ENCODE assay signal across 1 cellular context in the genomic region with DNA sequence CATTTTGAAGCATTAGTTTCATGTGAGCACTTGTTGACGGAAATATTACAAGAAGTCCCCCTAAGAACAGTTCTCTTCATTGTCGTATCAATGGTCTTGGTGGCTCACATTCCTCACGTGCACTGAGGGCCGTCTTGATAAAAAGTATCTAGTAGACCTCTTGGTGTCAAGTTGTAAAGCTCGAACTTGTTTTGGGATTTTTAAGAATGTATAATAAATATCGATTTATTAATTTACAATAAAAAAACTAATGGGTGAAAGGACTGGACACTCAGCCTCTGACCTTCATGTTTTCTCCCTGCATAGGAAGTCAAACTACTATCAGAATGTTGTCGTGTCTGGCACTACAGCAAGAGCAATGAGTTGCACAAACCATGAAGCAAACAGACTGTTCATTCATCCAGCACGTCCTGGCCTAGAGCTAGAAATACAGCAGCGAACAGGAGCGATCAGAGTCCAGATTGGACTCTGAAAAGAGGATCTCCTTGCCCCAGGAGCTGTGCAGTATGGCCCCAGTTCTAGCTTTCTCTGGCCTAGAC.
TF ChIP-seq lines count a peak whose summit lies in the region.

No MANE protein-coding gene starts in this region.

TF ChIP-seq in HepG2, 621 proteins besides CTCF, POLR2A, EP300 and RAD21 (continued from another document and continues in another):
- TF ChIP-seq, protein P1, sequence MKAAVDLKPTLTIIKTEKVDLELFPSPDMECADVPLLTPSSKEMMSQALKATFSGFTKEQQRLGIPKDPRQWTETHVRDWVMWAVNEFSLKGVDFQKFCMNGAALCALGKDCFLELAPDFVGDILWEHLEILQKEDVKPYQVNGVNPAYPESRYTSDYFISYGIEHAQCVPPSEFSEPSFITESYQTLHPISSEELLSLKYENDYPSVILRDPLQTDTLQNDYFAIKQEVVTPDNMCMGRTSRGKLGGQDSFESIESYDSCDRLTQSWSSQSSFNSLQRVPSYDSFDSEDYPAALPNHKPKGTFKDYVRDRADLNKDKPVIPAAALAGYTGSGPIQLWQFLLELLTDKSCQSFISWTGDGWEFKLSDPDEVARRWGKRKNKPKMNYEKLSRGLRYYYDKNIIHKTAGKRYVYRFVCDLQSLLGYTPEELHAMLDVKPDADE (CRISPR knock-in tag; IDR thresholded peaks at IDR 0.05) = no peak
- TF ChIP-seq, protein P2, sequence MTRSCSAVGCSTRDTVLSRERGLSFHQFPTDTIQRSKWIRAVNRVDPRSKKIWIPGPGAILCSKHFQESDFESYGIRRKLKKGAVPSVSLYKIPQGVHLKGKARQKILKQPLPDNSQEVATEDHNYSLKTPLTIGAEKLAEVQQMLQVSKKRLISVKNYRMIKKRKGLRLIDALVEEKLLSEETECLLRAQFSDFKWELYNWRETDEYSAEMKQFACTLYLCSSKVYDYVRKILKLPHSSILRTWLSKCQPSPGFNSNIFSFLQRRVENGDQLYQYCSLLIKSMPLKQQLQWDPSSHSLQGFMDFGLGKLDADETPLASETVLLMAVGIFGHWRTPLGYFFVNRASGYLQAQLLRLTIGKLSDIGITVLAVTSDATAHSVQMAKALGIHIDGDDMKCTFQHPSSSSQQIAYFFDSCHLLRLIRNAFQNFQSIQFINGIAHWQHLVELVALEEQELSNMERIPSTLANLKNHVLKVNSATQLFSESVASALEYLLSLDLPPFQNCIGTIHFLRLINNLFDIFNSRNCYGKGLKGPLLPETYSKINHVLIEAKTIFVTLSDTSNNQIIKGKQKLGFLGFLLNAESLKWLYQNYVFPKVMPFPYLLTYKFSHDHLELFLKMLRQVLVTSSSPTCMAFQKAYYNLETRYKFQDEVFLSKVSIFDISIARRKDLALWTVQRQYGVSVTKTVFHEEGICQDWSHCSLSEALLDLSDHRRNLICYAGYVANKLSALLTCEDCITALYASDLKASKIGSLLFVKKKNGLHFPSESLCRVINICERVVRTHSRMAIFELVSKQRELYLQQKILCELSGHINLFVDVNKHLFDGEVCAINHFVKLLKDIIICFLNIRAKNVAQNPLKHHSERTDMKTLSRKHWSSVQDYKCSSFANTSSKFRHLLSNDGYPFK (CRISPR knock-in tag; IDR thresholded peaks at IDR 0.05; ENCODE audit: borderline replicate concordance) = no peak
- peak; percentile 71 for TF ChIP-seq FOXA3 (CRISPR knock-in tag; IDR thresholded peaks at IDR 0.05)
- no peak for TF ChIP-seq ZNF460 (CRISPR knock-in tag; IDR thresholded peaks at IDR 0.05; ENCODE audit: borderline replicate concordance)
- no peak for TF ChIP-seq SUZ12 (IDR thresholded peaks at IDR 0.05; ENCODE audit: low read depth, low read length)
- peak; percentile 90 for TF ChIP-seq HNF4A (CRISPR knock-in tag; IDR thresholded peaks at IDR 0.05)
- TF ChIP-seq ZNF879 (CRISPR knock-in tag; IDR thresholded peaks at IDR 0.05) = no peak
- peak; percentile 82; the same call in 1 of the 2 replicates for TF ChIP-seq MIXL1 (CRISPR knock-in tag; IDR thresholded peaks at IDR 0.05)
- TF ChIP-seq TCF12 (IDR thresholded peaks at IDR 0.05) = no peak
- no peak for TF ChIP-seq TCF12 (CRISPR knock-in tag; IDR thresholded peaks at IDR 0.05)
- peak; percentile 71 for TF ChIP-seq NCOA2 (CRISPR knock-in tag; IDR thresholded peaks at IDR 0.05)
- TF ChIP-seq ZNF598 (CRISPR knock-in tag; IDR thresholded peaks at IDR 0.05; ENCODE audit: borderline replicate concordance) = no peak
- TF ChIP-seq ARNTL (CRISPR knock-in tag; IDR thresholded peaks at IDR 0.05) = no peak
- no peak for TF ChIP-seq MYC (CRISPR knock-in tag; IDR thresholded peaks at IDR 0.05; ENCODE audit: borderline replicate concordance)
- TF ChIP-seq, protein P3, sequence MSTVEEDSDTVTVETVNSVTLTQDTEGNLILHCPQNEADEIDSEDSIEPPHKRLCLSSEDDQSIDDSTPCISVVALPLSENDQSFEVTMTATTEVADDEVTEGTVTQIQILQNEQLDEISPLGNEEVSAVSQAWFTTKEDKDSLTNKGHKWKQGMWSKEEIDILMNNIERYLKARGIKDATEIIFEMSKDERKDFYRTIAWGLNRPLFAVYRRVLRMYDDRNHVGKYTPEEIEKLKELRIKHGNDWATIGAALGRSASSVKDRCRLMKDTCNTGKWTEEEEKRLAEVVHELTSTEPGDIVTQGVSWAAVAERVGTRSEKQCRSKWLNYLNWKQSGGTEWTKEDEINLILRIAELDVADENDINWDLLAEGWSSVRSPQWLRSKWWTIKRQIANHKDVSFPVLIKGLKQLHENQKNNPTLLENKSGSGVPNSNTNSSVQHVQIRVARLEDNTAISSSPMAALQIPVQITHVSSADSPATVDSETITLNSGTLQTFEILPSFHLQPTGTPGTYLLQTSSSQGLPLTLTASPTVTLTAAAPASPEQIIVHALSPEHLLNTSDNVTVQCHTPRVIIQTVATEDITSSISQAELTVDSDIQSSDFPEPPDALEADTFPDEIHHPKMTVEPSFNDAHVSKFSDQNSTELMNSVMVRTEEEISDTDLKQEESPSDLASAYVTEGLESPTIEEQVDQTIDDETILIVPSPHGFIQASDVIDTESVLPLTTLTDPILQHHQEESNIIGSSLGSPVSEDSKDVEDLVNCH (CRISPR knock-in tag; IDR thresholded peaks at IDR 0.05) = no peak
- peak; percentile 79; the same call in 1 of the 2 replicates for TF ChIP-seq HNF4G (IDR thresholded peaks at IDR 0.05; ENCODE audit: borderline replicate concordance, low read depth, low read length)
- no peak; the same call in 1 of the 2 replicates for TF ChIP-seq HNF4G (CRISPR knock-in tag; IDR thresholded peaks at IDR 0.05; ENCODE audit: borderline replicate concordance, low read depth)
- no peak for TF ChIP-seq PRPF4 (IDR thresholded peaks at IDR 0.05; ENCODE audit: low read depth, low read length, poor library complexity, severe bottlenecking)
- no peak for TF ChIP-seq NCOA5 (CRISPR knock-in tag; IDR thresholded peaks at IDR 0.05)
- TF ChIP-seq ZNF143 (CRISPR knock-in tag; IDR thresholded peaks at IDR 0.05) = no peak
- no peak for TF ChIP-seq KLF15 (CRISPR knock-in tag; IDR thresholded peaks at IDR 0.05; ENCODE audit: borderline replicate concordance)
- no peak for TF ChIP-seq ZNF383 (CRISPR knock-in tag; IDR thresholded peaks at IDR 0.05; ENCODE audit: borderline replicate concordance)
- TF ChIP-seq, protein P4, sequence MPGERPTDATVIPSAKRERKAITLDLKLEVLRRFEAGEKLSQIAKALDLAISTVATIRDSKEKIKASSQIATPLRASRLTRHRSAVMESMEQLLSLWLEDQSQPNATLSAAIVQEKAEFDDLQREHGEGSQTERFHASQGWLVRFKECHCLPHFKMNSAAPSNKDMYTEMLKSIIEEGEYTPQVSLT (CRISPR knock-in tag; IDR thresholded peaks at IDR 0.05; ENCODE audit: borderline replicate concordance, low read depth) = no peak
- no peak for TF ChIP-seq ATAD3A (CRISPR knock-in tag; IDR thresholded peaks at IDR 0.05)
- TF ChIP-seq, protein P5, sequence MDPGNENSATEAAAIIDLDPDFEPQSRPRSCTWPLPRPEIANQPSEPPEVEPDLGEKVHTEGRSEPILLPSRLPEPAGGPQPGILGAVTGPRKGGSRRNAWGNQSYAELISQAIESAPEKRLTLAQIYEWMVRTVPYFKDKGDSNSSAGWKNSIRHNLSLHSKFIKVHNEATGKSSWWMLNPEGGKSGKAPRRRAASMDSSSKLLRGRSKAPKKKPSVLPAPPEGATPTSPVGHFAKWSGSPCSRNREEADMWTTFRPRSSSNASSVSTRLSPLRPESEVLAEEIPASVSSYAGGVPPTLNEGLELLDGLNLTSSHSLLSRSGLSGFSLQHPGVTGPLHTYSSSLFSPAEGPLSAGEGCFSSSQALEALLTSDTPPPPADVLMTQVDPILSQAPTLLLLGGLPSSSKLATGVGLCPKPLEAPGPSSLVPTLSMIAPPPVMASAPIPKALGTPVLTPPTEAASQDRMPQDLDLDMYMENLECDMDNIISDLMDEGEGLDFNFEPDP (CRISPR knock-in tag; conservative IDR thresholded peaks at IDR 0.05) = no peak
- TF ChIP-seq ZNF674 (CRISPR knock-in tag; IDR thresholded peaks at IDR 0.05; ENCODE audit: low read depth) = no peak
- TF ChIP-seq CREB1 (IDR thresholded peaks at IDR 0.05) = no peak
- TF ChIP-seq CREB1 (CRISPR knock-in tag; IDR thresholded peaks at IDR 0.05) = 0 out of 2 replicates have a peak, but pooled peaks have one; percentile 19
- TF ChIP-seq, protein P6, sequence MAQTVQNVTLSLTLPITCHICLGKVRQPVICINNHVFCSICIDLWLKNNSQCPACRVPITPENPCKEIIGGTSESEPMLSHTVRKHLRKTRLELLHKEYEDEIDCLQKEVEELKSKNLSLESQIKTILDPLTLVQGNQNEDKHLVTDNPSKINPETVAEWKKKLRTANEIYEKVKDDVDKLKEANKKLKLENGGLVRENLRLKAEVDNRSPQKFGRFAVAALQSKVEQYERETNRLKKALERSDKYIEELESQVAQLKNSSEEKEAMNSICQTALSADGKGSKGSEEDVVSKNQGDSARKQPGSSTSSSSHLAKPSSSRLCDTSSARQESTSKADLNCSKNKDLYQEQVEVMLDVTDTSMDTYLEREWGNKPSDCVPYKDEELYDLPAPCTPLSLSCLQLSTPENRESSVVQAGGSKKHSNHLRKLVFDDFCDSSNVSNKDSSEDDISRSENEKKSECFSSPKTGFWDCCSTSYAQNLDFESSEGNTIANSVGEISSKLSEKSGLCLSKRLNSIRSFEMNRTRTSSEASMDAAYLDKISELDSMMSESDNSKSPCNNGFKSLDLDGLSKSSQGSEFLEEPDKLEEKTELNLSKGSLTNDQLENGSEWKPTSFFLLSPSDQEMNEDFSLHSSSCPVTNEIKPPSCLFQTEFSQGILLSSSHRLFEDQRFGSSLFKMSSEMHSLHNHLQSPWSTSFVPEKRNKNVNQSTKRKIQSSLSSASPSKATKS (CRISPR knock-in tag; IDR thresholded peaks at IDR 0.05) = no peak
- TF ChIP-seq TMF1 (CRISPR knock-in tag; IDR thresholded peaks at IDR 0.05; ENCODE audit: low read depth) = no peak
- no peak for TF ChIP-seq CHCHD3 (CRISPR knock-in tag; IDR thresholded peaks at IDR 0.05)
- TF ChIP-seq MED8 (CRISPR knock-in tag; IDR thresholded peaks at IDR 0.05; ENCODE audit: insufficient replicate concordance) = no peak
- TF ChIP-seq, protein P7, sequence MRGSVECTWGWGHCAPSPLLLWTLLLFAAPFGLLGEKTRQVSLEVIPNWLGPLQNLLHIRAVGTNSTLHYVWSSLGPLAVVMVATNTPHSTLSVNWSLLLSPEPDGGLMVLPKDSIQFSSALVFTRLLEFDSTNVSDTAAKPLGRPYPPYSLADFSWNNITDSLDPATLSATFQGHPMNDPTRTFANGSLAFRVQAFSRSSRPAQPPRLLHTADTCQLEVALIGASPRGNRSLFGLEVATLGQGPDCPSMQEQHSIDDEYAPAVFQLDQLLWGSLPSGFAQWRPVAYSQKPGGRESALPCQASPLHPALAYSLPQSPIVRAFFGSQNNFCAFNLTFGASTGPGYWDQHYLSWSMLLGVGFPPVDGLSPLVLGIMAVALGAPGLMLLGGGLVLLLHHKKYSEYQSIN (CRISPR knock-in tag; IDR thresholded peaks at IDR 0.05; ENCODE audit: borderline replicate concordance) = no peak
- no peak for TF ChIP-seq XBP1 (CRISPR knock-in tag; IDR thresholded peaks at IDR 0.05)
- TF ChIP-seq, protein P8, sequence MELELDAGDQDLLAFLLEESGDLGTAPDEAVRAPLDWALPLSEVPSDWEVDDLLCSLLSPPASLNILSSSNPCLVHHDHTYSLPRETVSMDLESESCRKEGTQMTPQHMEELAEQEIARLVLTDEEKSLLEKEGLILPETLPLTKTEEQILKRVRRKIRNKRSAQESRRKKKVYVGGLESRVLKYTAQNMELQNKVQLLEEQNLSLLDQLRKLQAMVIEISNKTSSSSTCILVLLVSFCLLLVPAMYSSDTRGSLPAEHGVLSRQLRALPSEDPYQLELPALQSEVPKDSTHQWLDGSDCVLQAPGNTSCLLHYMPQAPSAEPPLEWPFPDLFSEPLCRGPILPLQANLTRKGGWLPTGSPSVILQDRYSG (CRISPR knock-in tag; IDR thresholded peaks at IDR 0.05) = no peak
- TF ChIP-seq FOXJ3 (CRISPR knock-in tag; IDR thresholded peaks at IDR 0.05; ENCODE audit: borderline replicate concordance) = no peak; the same call in 1 of the 2 replicates
- TF ChIP-seq, protein P9, sequence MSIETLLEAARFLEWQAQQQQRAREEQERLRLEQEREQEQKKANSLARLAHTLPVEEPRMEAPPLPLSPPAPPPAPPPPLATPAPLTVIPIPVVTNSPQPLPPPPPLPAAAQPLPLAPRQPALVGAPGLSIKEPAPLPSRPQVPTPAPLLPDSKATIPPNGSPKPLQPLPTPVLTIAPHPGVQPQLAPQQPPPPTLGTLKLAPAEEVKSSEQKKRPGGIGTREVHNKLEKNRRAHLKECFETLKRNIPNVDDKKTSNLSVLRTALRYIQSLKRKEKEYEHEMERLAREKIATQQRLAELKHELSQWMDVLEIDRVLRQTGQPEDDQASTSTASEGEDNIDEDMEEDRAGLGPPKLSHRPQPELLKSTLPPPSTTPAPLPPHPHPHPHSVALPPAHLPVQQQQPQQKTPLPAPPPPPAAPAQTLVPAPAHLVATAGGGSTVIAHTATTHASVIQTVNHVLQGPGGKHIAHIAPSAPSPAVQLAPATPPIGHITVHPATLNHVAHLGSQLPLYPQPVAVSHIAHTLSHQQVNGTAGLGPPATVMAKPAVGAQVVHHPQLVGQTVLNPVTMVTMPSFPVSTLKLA (IDR thresholded peaks at IDR 0.05) = no peak
- TF ChIP-seq ZBTB21 (CRISPR knock-in tag; IDR thresholded peaks at IDR 0.05) = no peak
- TF ChIP-seq ZNF232 (CRISPR knock-in tag; IDR thresholded peaks at IDR 0.05; ENCODE audit: borderline replicate concordance) = no peak
- TF ChIP-seq, protein P10, sequence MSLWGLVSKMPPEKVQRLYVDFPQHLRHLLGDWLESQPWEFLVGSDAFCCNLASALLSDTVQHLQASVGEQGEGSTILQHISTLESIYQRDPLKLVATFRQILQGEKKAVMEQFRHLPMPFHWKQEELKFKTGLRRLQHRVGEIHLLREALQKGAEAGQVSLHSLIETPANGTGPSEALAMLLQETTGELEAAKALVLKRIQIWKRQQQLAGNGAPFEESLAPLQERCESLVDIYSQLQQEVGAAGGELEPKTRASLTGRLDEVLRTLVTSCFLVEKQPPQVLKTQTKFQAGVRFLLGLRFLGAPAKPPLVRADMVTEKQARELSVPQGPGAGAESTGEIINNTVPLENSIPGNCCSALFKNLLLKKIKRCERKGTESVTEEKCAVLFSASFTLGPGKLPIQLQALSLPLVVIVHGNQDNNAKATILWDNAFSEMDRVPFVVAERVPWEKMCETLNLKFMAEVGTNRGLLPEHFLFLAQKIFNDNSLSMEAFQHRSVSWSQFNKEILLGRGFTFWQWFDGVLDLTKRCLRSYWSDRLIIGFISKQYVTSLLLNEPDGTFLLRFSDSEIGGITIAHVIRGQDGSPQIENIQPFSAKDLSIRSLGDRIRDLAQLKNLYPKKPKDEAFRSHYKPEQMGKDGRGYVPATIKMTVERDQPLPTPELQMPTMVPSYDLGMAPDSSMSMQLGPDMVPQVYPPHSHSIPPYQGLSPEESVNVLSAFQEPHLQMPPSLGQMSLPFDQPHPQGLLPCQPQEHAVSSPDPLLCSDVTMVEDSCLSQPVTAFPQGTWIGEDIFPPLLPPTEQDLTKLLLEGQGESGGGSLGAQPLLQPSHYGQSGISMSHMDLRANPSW (CRISPR knock-in tag; IDR thresholded peaks at IDR 0.05; ENCODE audit: borderline replicate concordance) = no peak
- TF ChIP-seq, protein P11, sequence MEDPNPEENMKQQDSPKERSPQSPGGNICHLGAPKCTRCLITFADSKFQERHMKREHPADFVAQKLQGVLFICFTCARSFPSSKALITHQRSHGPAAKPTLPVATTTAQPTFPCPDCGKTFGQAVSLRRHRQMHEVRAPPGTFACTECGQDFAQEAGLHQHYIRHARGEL (CRISPR knock-in tag; IDR thresholded peaks at IDR 0.05) = no peak
- TF ChIP-seq DMAP1 (CRISPR knock-in tag; IDR thresholded peaks at IDR 0.05) = 0 out of 2 replicates have a peak, but pooled peaks have one; percentile 24
- no peak for TF ChIP-seq NFE2L2 (IDR thresholded peaks at IDR 0.05; ENCODE audit: low read length)
- no peak for TF ChIP-seq FOXA1 (IDR thresholded peaks at IDR 0.05)
- 0 out of 2 replicates have a peak, but pooled peaks have one; percentile 18 for TF ChIP-seq FOXA1 (CRISPR knock-in tag; IDR thresholded peaks at IDR 0.05)
- TF ChIP-seq GTF2F1 (IDR thresholded peaks at IDR 0.05; ENCODE audit: low read length) = no peak
